Comparison of ENCODE assay signal across 8 cellular contexts in genomic region chr5:68225188-68225910, GRCh38. TPM values are rescaled to one million over a fixed set of nuclear protein-coding genes. Genes with fewer than 3 reads are reported as not detected.
DNase-seq lines count a peak whose midpoint lies in the region; ATAC-seq and TF ChIP-seq lines count a peak whose summit lies in the region.

No MANE protein-coding gene starts in this region.

- TF ChIP-seq CTCF in NB4 (IDR thresholded peaks at IDR 0.05; ENCODE audit: low read depth, low read length) (no peak), epithelial cell of esophagus (IDR thresholded peaks at IDR 0.05; ENCODE audit: insufficient read depth, low read depth, low read length, missing control alignments) (no peak), GM13977 (IDR thresholded peaks at IDR 0.05; ENCODE audit: extremely low read depth, insufficient read depth, missing control alignments) (no peak)

- H3K4me3 Mint-ChIP-seq in natural killer cell treated with Interleukin-12 subunit alpha and Interleukin-12 subunit beta and Interleukin-15 and Interleukin-18, amount 100 ng/mL, for 72 hours: peak overlapping the region; percentile 87

- H3K36me3 Mint-ChIP-seq in natural killer cell treated with Interleukin-12 subunit alpha and Interleukin-12 subunit beta and Interleukin-15 and Interleukin-18, amount 100 ng/mL, for 72 hours: peaks cover 27% of the 10 kb centered on the region

- peak overlapping the region; percentile 88 to 96 for H3K27ac Mint-ChIP-seq in natural killer cell treated with Interleukin-12 subunit alpha and Interleukin-12 subunit beta and Interleukin-15 and Interleukin-18, amount 100 ng/mL, for 72 hours

- peak; percentile 52 to 65 for ATAC-seq in natural killer cell treated with Interleukin-12 subunit alpha and Interleukin-12 subunit beta and Interleukin-15 and Interleukin-18, amount 100 ng/mL, for 72 hours
- ATAC-seq in GM19463 (IDR thresholded peaks at IDR 0.05; ENCODE audit: unreplicated experiment): no peak

- in situ Hi-C loops in GM13977 (cut with MboI; ENCODE audit: low pct_unique_long_range_greater_than_20kb, low sequenced_read_pairs, unreplicated experiment): no loop called here

- TF ChIP-seq POLR2A in NB4 (IDR thresholded peaks at IDR 0.05; ENCODE audit: extremely low read depth, insufficient read length): no peak

- no peaks in the 10 kb centered on the region for H3K27me3 Mint-ChIP-seq in natural killer cell treated with Interleukin-12 subunit alpha and Interleukin-12 subunit beta and Interleukin-15 and Interleukin-18, amount 100 ng/mL, for 72 hours

- peaks cover 71 to 83% of the 10 kb centered on the region in 2 donors for H3K4me1 Mint-ChIP-seq in natural killer cell treated with Interleukin-12 subunit alpha and Interleukin-12 subunit beta and Interleukin-15 and Interleukin-18, amount 100 ng/mL, for 72 hours (ENCODE audit: low read depth in 2 of 2)

- no peaks in the 10 kb centered on the region for H3K9me3 Mint-ChIP-seq in natural killer cell treated with Interleukin-12 subunit alpha and Interleukin-12 subunit beta and Interleukin-15 and Interleukin-18, amount 100 ng/mL, for 72 hours

- H3K4me3 ChIP-seq in NB4 (ENCODE audit: low read depth, low read length) (no peak overlapping the region), epithelial cell of esophagus (ENCODE audit: low read length) (no peak overlapping the region)

- DNase-seq in AML-193 (lab: John Stamatoyannopoulos, UW) (peak; percentile 49 to 58), NB4 (ENCODE audit: low read depth) (peak; percentile 75), epithelial cell of esophagus (ENCODE audit: low read depth) (peak; percentile 96), COR-L47 (lab: John Stamatoyannopoulos, UW) (no peak), GM13977 (ENCODE audit: low spot score) (no peak)
- no peak for DNase-seq in natural killer cell treated with Interleukin-12 subunit alpha and Interleukin-12 subunit beta and Interleukin-15 and Interleukin-18, amount 100 ng/mL, for 72 hours (ENCODE audit: low spot score)
- DNase-seq in stimulated activated CD4-positive, alpha-beta T cell treated with anti-CD3 and anti-CD28 coated beads, Interleukin-2, amount 100 ng/mL, for 48 hours: no peak

RNA-seq across cellular contexts. Expression of gene PIK3R1, which starts 9.8 kb away (rescaled TPM):
- total RNA-seq in natural killer cell treated with Interleukin-12 subunit alpha and Interleukin-12 subunit beta and Interleukin-15 and Interleukin-18, amount 100 ng/mL, for 72 hours: 100 to 1,000 TPM; 141 to 195 TPM

Comparison
In these comparisons a context has a peak if more than half of its experiments do, and no peak if none do; other contexts are left out.
1. DNase-seq: peak in AML-193 (2 of 2), NB4 (single experiment) and epithelial cell of esophagus (single experiment); none in natural killer cell treated with Interleukin-12 subunit alpha and Interleukin-12 subunit beta and Interleukin-15 and Interleukin-18, amount 100 ng/mL, for 72 hours (single experiment), COR-L47 (single experiment), GM13977 (single experiment) and stimulated activated CD4-positive, alpha-beta T cell treated with anti-CD3 and anti-CD28 coated beads, Interleukin-2, amount 100 ng/mL, for 48 hours (0 of 2).